ENCODE assay signal across 1 cellular context in genomic region chr9:114387678-114388431, GRCh38.
TF ChIP-seq lines count a peak whose summit lies in the region.

Gene AKNA, minus strand, starts transcription at chr9:114387982. Its CDS starts 6,649 bp downstream, at chr9:114381333.

TF ChIP-seq in HepG2, 621 proteins besides CTCF, POLR2A, EP300 and RAD21 (continued from another document and continues in another):
- TF ChIP-seq MLXIP (CRISPR knock-in tag; IDR thresholded peaks at IDR 0.05; ENCODE audit: borderline replicate concordance) (no peak), ZMYM4 (CRISPR knock-in tag; IDR thresholded peaks at IDR 0.05) (no peak), ZNF687 (CRISPR knock-in tag; IDR thresholded peaks at IDR 0.05) (peak; percentile 70), SMARCE1 (IDR thresholded peaks at IDR 0.05; ENCODE audit: borderline replicate concordance) (no peak), PATZ1 (CRISPR knock-in tag; IDR thresholded peaks at IDR 0.05) (peak; percentile 26; the same call in 1 of the 2 replicates), KDM5B (CRISPR knock-in tag; IDR thresholded peaks at IDR 0.05; ENCODE audit: borderline replicate concordance) (0 out of 2 replicates have a peak, but pooled peaks have one; percentile 32), ADNP (CRISPR knock-in tag; IDR thresholded peaks at IDR 0.05) (peak; percentile 86; the same call in 1 of the 2 replicates), MAFK (conservative IDR thresholded peaks at IDR 0.05 in 1 of 2, IDR thresholded peaks at IDR 0.05 in 1 of 2; ENCODE audit: low read length in 2 of 2) (no peak), ZNF564 (CRISPR knock-in tag; IDR thresholded peaks at IDR 0.05) (no peak), PRPF4 (IDR thresholded peaks at IDR 0.05; ENCODE audit: low read depth, low read length, poor library complexity, severe bottlenecking) (no peak), POLR2AphosphoS2 (IDR thresholded peaks at IDR 0.05; ENCODE audit: low read depth, low read length) (no peak), MED8 (CRISPR knock-in tag; IDR thresholded peaks at IDR 0.05; ENCODE audit: insufficient replicate concordance) (peak; percentile 9), ZGPAT (CRISPR knock-in tag; IDR thresholded peaks at IDR 0.05) (peak; percentile 33; the same call in 1 of the 2 replicates), ZNF484 (CRISPR knock-in tag; IDR thresholded peaks at IDR 0.05; ENCODE audit: borderline replicate concordance, low read depth) (no peak), SP5 (CRISPR knock-in tag; IDR thresholded peaks at IDR 0.05; ENCODE audit: borderline replicate concordance, low read depth) (no peak), NPAS2 (CRISPR knock-in tag; IDR thresholded peaks at IDR 0.05; ENCODE audit: borderline replicate concordance) (no peak), ZFX (CRISPR knock-in tag; IDR thresholded peaks at IDR 0.05; ENCODE audit: low read depth) (peak; percentile 49), RFX1 (IDR thresholded peaks at IDR 0.05) (no peak), ZSCAN25 (CRISPR knock-in tag; IDR thresholded peaks at IDR 0.05) (peak; percentile 39; the same call in 1 of the 2 replicates), UBTF (CRISPR knock-in tag; IDR thresholded peaks at IDR 0.05) (peak; percentile 49; the same call in 1 of the 2 replicates), SYNCRIP (IDR thresholded peaks at IDR 0.05; ENCODE audit: insufficient read depth, low read depth, low read length) (no peak), ATF1 (CRISPR knock-in tag; IDR thresholded peaks at IDR 0.05) (no peak), TARDBP (CRISPR knock-in tag; IDR thresholded peaks at IDR 0.05) (no peak), ZSCAN30 (CRISPR knock-in tag; IDR thresholded peaks at IDR 0.05) (no peak), HIVEP1 (CRISPR knock-in tag; IDR thresholded peaks at IDR 0.05) (no peak), JUND (CRISPR knock-in tag; IDR thresholded peaks at IDR 0.05) (no peak), ZFP36 (IDR thresholded peaks at IDR 0.05; ENCODE audit: borderline replicate concordance, low read depth, low read length, partially characterized antibody) (peak; percentile 27), PRDM10 (CRISPR knock-in tag; IDR thresholded peaks at IDR 0.05; ENCODE audit: low read depth) (peak; percentile 36; the same call in 1 of the 2 replicates), ZNF317 (CRISPR knock-in tag; IDR thresholded peaks at IDR 0.05) (no peak), ZHX1 (CRISPR knock-in tag; IDR thresholded peaks at IDR 0.05; ENCODE audit: low read depth) (no peak), ZNF160 (CRISPR knock-in tag; IDR thresholded peaks at IDR 0.05) (no peak; the same call in 1 of the 2 replicates), RNF2 (conservative IDR thresholded peaks at IDR 0.05; ENCODE audit: low read depth) (no peak), ZNF605 (CRISPR knock-in tag; IDR thresholded peaks at IDR 0.05) (peak; percentile 44; the same call in 1 of the 2 replicates), HNRNPLL (IDR thresholded peaks at IDR 0.05; ENCODE audit: low read depth, low read length, poor library complexity, severe bottlenecking) (peak; percentile 11), POGK (CRISPR knock-in tag; conservative IDR thresholded peaks at IDR 0.05) (no peak)
